ENCODE assay signal across 1 cellular context in the genomic region with DNA sequence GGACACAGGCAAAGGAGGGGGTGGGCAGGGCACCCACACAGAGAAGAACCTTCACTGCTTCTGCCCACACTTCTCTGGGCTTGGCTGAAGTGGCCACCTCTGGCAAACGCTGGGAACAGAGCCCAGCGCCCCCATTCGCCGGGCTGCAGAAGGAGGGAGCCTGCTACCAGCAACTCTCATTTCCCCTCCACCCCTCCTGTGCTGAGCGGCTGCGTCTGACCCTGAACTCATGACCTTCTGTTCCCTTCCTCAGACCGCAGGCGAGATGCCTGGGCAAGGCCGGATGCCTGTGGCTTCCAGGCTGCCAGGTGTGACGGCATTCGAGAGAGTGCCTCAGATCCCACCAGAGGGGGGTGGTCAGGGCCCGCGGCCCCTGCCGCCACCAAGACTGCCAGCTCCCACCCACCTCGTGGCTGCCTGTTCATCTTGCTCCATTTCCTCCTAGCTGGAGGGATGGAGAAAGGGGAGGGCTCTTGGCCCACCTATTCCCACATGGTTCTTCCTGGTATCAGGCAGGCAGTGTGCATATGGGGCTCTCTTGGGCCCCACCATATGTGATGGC.
TF ChIP-seq lines count a peak whose summit lies in the region.

No MANE protein-coding gene starts in this region.

TF ChIP-seq in HepG2, 621 proteins besides CTCF, POLR2A, EP300 and RAD21 (continues in another document):
- TF ChIP-seq GMEB1 (CRISPR knock-in tag; IDR thresholded peaks at IDR 0.05; ENCODE audit: borderline replicate concordance) (peak; percentile 33; the same call in 1 of the 2 replicates), SRSF4 (IDR thresholded peaks at IDR 0.05; ENCODE audit: low read depth, low read length, poor library complexity, severe bottlenecking) (no peak), DZIP1 (CRISPR knock-in tag; IDR thresholded peaks at IDR 0.05) (0 out of 2 replicates have a peak, but pooled peaks have one; percentile 67), ESRRA (CRISPR knock-in tag; IDR thresholded peaks at IDR 0.05; ENCODE audit: low read depth) (peak; percentile 99), ATF7 (IDR thresholded peaks at IDR 0.05) (no peak), ATF7 (CRISPR knock-in tag; IDR thresholded peaks at IDR 0.05) (peak; percentile 85), ZNF317 (CRISPR knock-in tag; IDR thresholded peaks at IDR 0.05) (no peak), SKI (IDR thresholded peaks at IDR 0.05; ENCODE audit: partially characterized antibody) (peak; percentile 61), ZBTB26 (CRISPR knock-in tag; IDR thresholded peaks at IDR 0.05; ENCODE audit: borderline replicate concordance) (peak; percentile 33; the same call in 1 of the 2 replicates), HINFP (CRISPR knock-in tag; IDR thresholded peaks at IDR 0.05; ENCODE audit: low read depth) (peak; percentile 74), GTF3A (CRISPR knock-in tag; conservative IDR thresholded peaks at IDR 0.05) (0 out of 2 replicates have a peak, but pooled peaks have one; percentile 37)
- TF ChIP-seq, protein P1, sequence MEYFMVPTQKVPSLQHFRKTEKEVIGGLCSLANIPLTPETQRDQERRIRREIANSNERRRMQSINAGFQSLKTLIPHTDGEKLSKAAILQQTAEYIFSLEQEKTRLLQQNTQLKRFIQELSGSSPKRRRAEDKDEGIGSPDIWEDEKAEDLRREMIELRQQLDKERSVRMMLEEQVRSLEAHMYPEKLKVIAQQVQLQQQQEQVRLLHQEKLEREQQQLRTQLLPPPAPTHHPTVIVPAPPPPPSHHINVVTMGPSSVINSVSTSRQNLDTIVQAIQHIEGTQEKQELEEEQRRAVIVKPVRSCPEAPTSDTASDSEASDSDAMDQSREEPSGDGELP (IDR thresholded peaks at IDR 0.05; ENCODE audit: borderline replicate concordance, low read depth): 0 out of 2 replicates have a peak, but pooled peaks have one; percentile 50
- TF ChIP-seq, protein P2, sequence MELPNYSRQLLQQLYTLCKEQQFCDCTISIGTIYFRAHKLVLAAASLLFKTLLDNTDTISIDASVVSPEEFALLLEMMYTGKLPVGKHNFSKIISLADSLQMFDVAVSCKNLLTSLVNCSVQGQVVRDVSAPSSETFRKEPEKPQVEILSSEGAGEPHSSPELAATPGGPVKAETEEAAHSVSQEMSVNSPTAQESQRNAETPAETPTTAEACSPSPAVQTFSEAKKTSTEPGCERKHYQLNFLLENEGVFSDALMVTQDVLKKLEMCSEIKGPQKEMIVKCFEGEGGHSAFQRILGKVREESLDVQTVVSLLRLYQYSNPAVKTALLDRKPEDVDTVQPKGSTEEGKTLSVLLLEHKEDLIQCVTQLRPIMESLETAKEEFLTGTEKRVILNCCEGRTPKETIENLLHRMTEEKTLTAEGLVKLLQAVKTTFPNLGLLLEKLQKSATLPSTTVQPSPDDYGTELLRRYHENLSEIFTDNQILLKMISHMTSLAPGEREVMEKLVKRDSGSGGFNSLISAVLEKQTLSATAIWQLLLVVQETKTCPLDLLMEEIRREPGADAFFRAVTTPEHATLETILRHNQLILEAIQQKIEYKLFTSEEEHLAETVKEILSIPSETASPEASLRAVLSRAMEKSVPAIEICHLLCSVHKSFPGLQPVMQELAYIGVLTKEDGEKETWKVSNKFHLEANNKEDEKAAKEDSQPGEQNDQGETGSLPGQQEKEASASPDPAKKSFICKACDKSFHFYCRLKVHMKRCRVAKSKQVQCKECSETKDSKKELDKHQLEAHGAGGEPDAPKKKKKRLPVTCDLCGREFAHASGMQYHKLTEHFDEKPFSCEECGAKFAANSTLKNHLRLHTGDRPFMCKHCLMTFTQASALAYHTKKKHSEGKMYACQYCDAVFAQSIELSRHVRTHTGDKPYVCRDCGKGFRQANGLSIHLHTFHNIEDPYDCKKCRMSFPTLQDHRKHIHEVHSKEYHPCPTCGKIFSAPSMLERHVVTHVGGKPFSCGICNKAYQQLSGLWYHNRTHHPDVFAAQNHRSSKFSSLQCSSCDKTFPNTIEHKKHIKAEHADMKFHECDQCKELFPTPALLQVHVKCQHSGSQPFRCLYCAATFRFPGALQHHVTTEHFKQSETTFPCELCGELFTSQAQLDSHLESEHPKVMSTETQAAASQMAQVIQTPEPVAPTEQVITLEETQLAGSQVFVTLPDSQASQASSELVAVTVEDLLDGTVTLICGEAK (IDR thresholded peaks at IDR 0.05): no peak
- TF ChIP-seq, protein P2 (CRISPR knock-in tag; IDR thresholded peaks at IDR 0.05): 0 out of 2 replicates have a peak, but pooled peaks have one; percentile 17
- TF ChIP-seq, protein P3, sequence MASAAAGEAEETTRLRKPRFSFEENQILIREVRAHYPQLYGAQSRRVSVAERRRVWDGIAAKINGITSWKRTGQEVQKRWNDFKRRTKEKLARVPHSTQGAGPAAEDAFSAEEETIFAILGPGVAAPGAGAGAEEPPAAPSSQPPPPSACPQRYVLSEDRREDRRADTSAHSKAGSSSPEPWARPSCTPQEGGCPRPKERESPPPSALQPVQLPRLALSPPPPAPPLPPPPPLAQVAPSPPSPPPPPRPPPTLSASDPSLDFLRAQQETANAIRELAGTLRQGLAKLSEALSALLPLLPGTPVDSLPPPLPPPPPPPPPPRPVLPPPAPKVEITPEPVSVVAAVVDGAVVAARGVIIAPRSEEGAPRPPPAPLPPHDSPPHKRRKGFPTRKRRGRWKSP (CRISPR knock-in tag; IDR thresholded peaks at IDR 0.05): peak; percentile 81; the same call in 1 of the 2 replicates
- TF ChIP-seq, protein P4, sequence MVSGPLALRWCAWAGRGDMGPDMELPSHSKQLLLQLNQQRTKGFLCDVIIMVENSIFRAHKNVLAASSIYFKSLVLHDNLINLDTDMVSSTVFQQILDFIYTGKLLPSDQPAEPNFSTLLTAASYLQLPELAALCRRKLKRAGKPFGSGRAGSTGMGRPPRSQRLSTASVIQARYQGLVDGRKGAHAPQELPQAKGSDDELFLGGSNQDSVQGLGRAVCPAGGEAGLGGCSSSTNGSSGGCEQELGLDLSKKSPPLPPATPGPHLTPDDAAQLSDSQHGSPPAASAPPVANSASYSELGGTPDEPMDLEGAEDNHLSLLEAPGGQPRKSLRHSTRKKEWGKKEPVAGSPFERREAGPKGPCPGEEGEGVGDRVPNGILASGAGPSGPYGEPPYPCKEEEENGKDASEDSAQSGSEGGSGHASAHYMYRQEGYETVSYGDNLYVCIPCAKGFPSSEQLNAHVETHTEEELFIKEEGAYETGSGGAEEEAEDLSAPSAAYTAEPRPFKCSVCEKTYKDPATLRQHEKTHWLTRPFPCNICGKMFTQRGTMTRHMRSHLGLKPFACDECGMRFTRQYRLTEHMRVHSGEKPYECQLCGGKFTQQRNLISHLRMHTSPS (CRISPR knock-in tag; IDR thresholded peaks at IDR 0.05; ENCODE audit: low read depth): peak; percentile 94
- TF ChIP-seq, protein P5, sequence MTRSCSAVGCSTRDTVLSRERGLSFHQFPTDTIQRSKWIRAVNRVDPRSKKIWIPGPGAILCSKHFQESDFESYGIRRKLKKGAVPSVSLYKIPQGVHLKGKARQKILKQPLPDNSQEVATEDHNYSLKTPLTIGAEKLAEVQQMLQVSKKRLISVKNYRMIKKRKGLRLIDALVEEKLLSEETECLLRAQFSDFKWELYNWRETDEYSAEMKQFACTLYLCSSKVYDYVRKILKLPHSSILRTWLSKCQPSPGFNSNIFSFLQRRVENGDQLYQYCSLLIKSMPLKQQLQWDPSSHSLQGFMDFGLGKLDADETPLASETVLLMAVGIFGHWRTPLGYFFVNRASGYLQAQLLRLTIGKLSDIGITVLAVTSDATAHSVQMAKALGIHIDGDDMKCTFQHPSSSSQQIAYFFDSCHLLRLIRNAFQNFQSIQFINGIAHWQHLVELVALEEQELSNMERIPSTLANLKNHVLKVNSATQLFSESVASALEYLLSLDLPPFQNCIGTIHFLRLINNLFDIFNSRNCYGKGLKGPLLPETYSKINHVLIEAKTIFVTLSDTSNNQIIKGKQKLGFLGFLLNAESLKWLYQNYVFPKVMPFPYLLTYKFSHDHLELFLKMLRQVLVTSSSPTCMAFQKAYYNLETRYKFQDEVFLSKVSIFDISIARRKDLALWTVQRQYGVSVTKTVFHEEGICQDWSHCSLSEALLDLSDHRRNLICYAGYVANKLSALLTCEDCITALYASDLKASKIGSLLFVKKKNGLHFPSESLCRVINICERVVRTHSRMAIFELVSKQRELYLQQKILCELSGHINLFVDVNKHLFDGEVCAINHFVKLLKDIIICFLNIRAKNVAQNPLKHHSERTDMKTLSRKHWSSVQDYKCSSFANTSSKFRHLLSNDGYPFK (CRISPR knock-in tag; IDR thresholded peaks at IDR 0.05; ENCODE audit: borderline replicate concordance): peak; percentile 59; the same call in 1 of the 2 replicates
- TF ChIP-seq, protein P6, sequence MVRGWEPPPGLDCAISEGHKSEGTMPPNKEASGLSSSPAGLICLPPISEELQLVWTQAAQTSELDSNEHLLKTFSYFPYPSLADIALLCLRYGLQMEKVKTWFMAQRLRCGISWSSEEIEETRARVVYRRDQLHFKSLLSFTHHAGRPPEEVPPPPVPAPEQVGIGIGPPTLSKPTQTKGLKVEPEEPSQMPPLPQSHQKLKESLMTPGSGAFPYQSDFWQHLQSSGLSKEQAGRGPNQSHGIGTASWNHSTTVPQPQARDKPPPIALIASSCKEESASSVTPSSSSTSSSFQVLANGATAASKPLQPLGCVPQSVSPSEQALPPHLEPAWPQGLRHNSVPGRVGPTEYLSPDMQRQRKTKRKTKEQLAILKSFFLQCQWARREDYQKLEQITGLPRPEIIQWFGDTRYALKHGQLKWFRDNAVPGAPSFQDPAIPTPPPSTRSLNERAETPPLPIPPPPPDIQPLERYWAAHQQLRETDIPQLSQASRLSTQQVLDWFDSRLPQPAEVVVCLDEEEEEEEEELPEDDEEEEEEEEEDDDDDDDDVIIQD (CRISPR knock-in tag; IDR thresholded peaks at IDR 0.05; ENCODE audit: low read depth): peak; percentile 55; the same call in 1 of the 2 replicates
